Comparison of ENCODE assay signal across 30 cellular contexts in the genomic region with DNA sequence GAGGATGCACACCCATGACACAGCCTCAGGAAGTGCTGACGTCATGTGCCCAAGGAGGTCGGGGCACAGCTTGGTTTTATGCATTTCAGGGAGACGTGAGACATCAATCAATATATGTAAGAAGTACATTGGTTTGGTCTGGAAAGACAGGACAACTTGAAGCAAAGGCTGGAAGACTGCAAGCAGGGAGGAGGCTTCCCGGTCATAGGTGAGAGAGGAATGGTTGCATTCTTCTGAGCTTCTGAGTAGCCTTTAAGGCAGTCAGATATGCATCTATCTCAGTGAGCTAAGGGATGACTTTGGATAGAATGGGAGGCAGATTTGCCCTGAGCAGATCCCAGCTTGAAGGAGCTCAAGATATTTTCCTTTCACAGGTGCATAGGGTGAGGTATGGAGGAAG.
"Had no signal": no experiment of that assay in that cellular context is flagged by ENCODE, and none has a peak within 500 bp of the region (broad histone marks: within the 10 kb centered on the region; RNA-seq: fewer than 3 reads in every experiment).

No MANE protein-coding gene starts in this region.

- H3K9ac ChIP-seq: SK-N-SH had no signal

- H3K9me3 Mint-ChIP-seq: activated T-cell treated with anti-CD3 and anti-CD28 coated beads, Interleukin-2, amount 50 U/mL, for 4 hours; activated T-helper 1 cell treated with anti-CD3 and anti-CD28 coated beads, Interleukin-12 subunit alpha, Interleukin-12 subunit beta, Interleukin-2, Interleukin-4 antibody, amounts not matched to agents 30 ng/mL and 10 ng/mL and 1 ng/mL, durations not matched to agents 14 hours and 24 hours and 36 hours; T-helper 2 cell treated with Interferon-gamma antibody and Interleukin-4, amounts not matched to agents 5 μg/mL and 100 μg/mL, for 36 hours had no signal

- DNase-seq: activated CD4-positive, alpha-beta memory T cell treated with anti-CD3 and anti-CD28 coated beads for 36 hours; activated CD4-positive, alpha-beta T cell treated with anti-CD3 and anti-CD28 coated beads, Interleukin-2, amount 50 U/mL, for 1 hour; activated CD8-positive, alpha-beta memory T cell treated with anti-CD3 and anti-CD28 coated beads, Interleukin-2, amount 50 U/mL, for 4 hours; activated gamma-delta T cell treated with Interleukin-2 at 50 U/mL for 16 hours; activated naive CD4-positive, alpha-beta T cell treated with anti-CD3 and anti-CD28 coated beads, Interleukin-2, amount 10 ng/mL, durations not matched to agents 7 days and 5 days; activated naive CD8-positive, alpha-beta T cell treated with anti-CD3 and anti-CD28 coated beads, Interleukin-2, amount 50 U/mL, for 24 hours; activated T-cell treated with anti-CD3 and anti-CD28 coated beads for 4 hours; activated T-cell treated with anti-CD3 and anti-CD28 coated beads, Interleukin-2, amount 50 U/mL, for 4 hours; anterior cingulate cortex; central memory CD4-positive, alpha-beta T cell; Kasumi-1; KBM-7; MG63; NCI-H1048; NCI-H1105 treated with DMSO at 0.1 percent for 48 hours; NCI-H1436; NCI-H1694; NCI-H2029; NCI-H524 treated with DMSO at 0.1 percent for 48 hours; PC-3; RPMI8226; SHP77 treated with DMSO at 0.1 percent for 48 hours; SK-N-SH had no signal

- H3K4me1 ChIP-seq: Peyer's patch, SJSA1 had no signal

- H3K27me3 ChIP-seq: MG63, Peyer's patch, SJSA1 had no signal

- H3K9me3 ChIP-seq: MG63, Peyer's patch, SJSA1 had no signal

- H3K4me3 Mint-ChIP-seq: activated CD4-positive, alpha-beta memory T cell treated with anti-CD3 and anti-CD28 coated beads for 36 hours; activated naive CD4-positive, alpha-beta T cell treated with anti-CD3 and anti-CD28 coated beads, Interleukin-2, amount 10 ng/mL, durations not matched to agents 7 days and 5 days; activated naive CD8-positive, alpha-beta T cell; activated naive CD8-positive, alpha-beta T cell treated with anti-CD3 and anti-CD28 coated beads, Interleukin-2, amount 50 U/mL, for 24 hours; activated T-cell treated with anti-CD3 and anti-CD28 coated beads, Interleukin-2, amount 50 U/mL, for 4 hours; activated T-helper 1 cell treated with anti-CD3 and anti-CD28 coated beads, Interleukin-12 subunit alpha, Interleukin-12 subunit beta, Interleukin-2, Interleukin-4 antibody, amounts not matched to agents 30 ng/mL and 10 ng/mL and 1 ng/mL, durations not matched to agents 14 hours and 24 hours and 36 hours; brain; T-helper 1 cell treated with Interleukin-12 subunit alpha and Interleukin-12 subunit beta and Interleukin-4 antibody, amounts not matched to agents 30 μg/mL and 1 μg/mL, for 36 hours; T-helper 2 cell treated with Interferon-gamma antibody and Interleukin-4, amounts not matched to agents 5 μg/mL and 100 μg/mL, for 36 hours had no signal

- H3K4me1 Mint-ChIP-seq: activated naive CD8-positive, alpha-beta T cell treated with anti-CD3 and anti-CD28 coated beads, Interleukin-2, amount 50 U/mL, for 24 hours had no signal

- H3K4me3 ChIP-seq: MG63, Peyer's patch, SJSA1 had no signal

- H3K27ac Mint-ChIP-seq: activated CD4-positive, alpha-beta memory T cell treated with anti-CD3 and anti-CD28 coated beads for 36 hours; activated naive CD4-positive, alpha-beta T cell treated with anti-CD3 and anti-CD28 coated beads, Interleukin-2, amount 10 ng/mL, durations not matched to agents 7 days and 5 days; activated naive CD8-positive, alpha-beta T cell; activated naive CD8-positive, alpha-beta T cell treated with anti-CD3 and anti-CD28 coated beads, Interleukin-2, amount 50 U/mL, for 24 hours; activated T-helper 1 cell treated with anti-CD3 and anti-CD28 coated beads, Interleukin-12 subunit alpha, Interleukin-12 subunit beta, Interleukin-2, Interleukin-4 antibody, amounts not matched to agents 30 ng/mL and 10 ng/mL and 1 ng/mL, durations not matched to agents 14 hours and 24 hours and 36 hours; T-helper 1 cell treated with Interleukin-12 subunit alpha and Interleukin-12 subunit beta and Interleukin-4 antibody, amounts not matched to agents 30 μg/mL and 1 μg/mL, for 36 hours; T-helper 2 cell treated with Interferon-gamma antibody and Interleukin-4, amounts not matched to agents 5 μg/mL and 100 μg/mL, for 36 hours had no signal

- H3K27me3 Mint-ChIP-seq: activated CD4-positive, alpha-beta memory T cell treated with anti-CD3 and anti-CD28 coated beads for 36 hours; activated naive CD4-positive, alpha-beta T cell treated with anti-CD3 and anti-CD28 coated beads, Interleukin-2, amount 10 ng/mL, durations not matched to agents 7 days and 5 days; activated naive CD8-positive, alpha-beta T cell; activated naive CD8-positive, alpha-beta T cell treated with anti-CD3 and anti-CD28 coated beads, Interleukin-2, amount 50 U/mL, for 24 hours had no signal

- ATAC-seq: activated naive CD8-positive, alpha-beta T cell treated with anti-CD3 and anti-CD28 coated beads, Interleukin-2, amount 50 U/mL, for 24 hours; activated T-cell treated with anti-CD3 and anti-CD28 coated beads, Interleukin-2, amount 50 U/mL, for 4 hours; PC-3 had no signal

- H3K36me3 ChIP-seq: MG63, SJSA1 had no signal

- H3K27ac ChIP-seq: Peyer's patch, SJSA1 had no signal
